Comparison of ENCODE assay signal across 2 cellular contexts in genomic region chr2:108376774-108377173, GRCh38.
TF ChIP-seq lines count a peak whose summit lies in the region.

No MANE protein-coding gene starts in this region.

TF ChIP-seq in GM12891, 5 proteins besides CTCF, POLR2A, EP300 and RAD21 (continued from another document):
- TF ChIP-seq PAX5 (IDR thresholded peaks at IDR 0.05; ENCODE audit: insufficient read depth, low read length, severe bottlenecking) (no peak), POLR2AphosphoS5 (IDR thresholded peaks at IDR 0.05; ENCODE audit: low read depth, low read length) (no peak), POU2F2 (IDR thresholded peaks at IDR 0.05; ENCODE audit: low read depth, low read length) (no peak), TAF1 (IDR thresholded peaks at IDR 0.05; ENCODE audit: low read depth, low read length) (no peak)
TF ChIP-seq in GM12891: peak in this region for 1.

TF ChIP-seq in K562, 482 proteins besides CTCF, POLR2A, EP300 and RAD21 (continued from another document):
- TF ChIP-seq PRDM10 (IDR thresholded peaks at IDR 0.05; ENCODE audit: partially characterized antibody), result no peak
- TF ChIP-seq RBFOX2 (IDR thresholded peaks at IDR 0.05; ENCODE audit: low read depth, low read length), result no peak
- TF ChIP-seq MBD2 (IDR thresholded peaks at IDR 0.05; ENCODE audit: borderline replicate concordance, low read depth), result no peak
